In genomic region chr3:37923576-37923926, GRCh38 we compare ENCODE assay signal across 27 cellular contexts.
A peak's percentile ranks its signal among the peaks of the same experiment; 100 is the strongest.
DNase-seq lines count a peak whose midpoint lies in the region; ATAC-seq, FAIRE-seq and TF ChIP-seq lines count a peak whose summit lies in the region.
"Had no signal": no experiment of that assay in that cellular context is flagged by ENCODE, and none has a peak within 500 bp of the region (broad histone marks: within the 10 kb centered on the region; RNA-seq: fewer than 3 reads in every experiment).

No MANE protein-coding gene starts in this region.

- CTCF ChIA-PET in HepG2 (lab: Yijun Ruan, JAX; ENCODE audit: low intra/inter-chr PET ratio, low total read pairs), result no interaction called here

- ATAC-seq in heart right ventricle, result no peak
- ATAC-seq in right cardiac atrium, result no peak
- ATAC-seq in upper lobe of right lung, result no peak
- no peak for ATAC-seq in HepG2
- ATAC-seq: activated CD4-positive, alpha-beta T cell treated with anti-CD3 and anti-CD28 coated beads for 36 hours; activated naive CD4-positive, alpha-beta T cell treated with anti-CD3 and anti-CD28 coated beads, Interleukin-2, amount 50 U/mL, for 72 hours; esophagus mucosa; Panc1 had no signal

- TF ChIP-seq CTCF in heart right ventricle (IDR thresholded peaks at IDR 0.05) (no peak), esophagus muscularis mucosa (IDR thresholded peaks at IDR 0.05) (no peak), sigmoid colon (IDR thresholded peaks at IDR 0.05) (no peak), upper lobe of right lung (IDR thresholded peaks at IDR 0.05) (no peak), HepG2 (CRISPR knock-in tag; IDR thresholded peaks at IDR 0.05) (no peak), colonic mucosa (IDR thresholded peaks at IDR 0.05) (no peak)

- H3K27me3 ChIP-seq in heart right ventricle, result no peaks in the 10 kb centered on the region
- no peaks in the 10 kb centered on the region for H3K27me3 ChIP-seq in right cardiac atrium (ENCODE audit: control insufficient read depth, insufficient read depth)
- H3K27me3 ChIP-seq in esophagus muscularis mucosa, result no peaks in the 10 kb centered on the region
- H3K27me3 ChIP-seq in sigmoid colon, result no peaks in the 10 kb centered on the region
- H3K27me3 ChIP-seq in upper lobe of right lung, result no peaks in the 10 kb centered on the region
- no peaks in the 10 kb centered on the region for H3K27me3 ChIP-seq in HepG2 (ENCODE audit: control insufficient read depth in 1 of 2, insufficient read depth in 2 of 2, low read length in 2 of 2)
- no peaks in the 10 kb centered on the region for H3K27me3 ChIP-seq in colonic mucosa
- H3K27me3 ChIP-seq: cardiac muscle cell, foreskin keratinocyte, spleen had no signal

- H3K4me1 ChIP-seq in heart right ventricle, result peaks cover 16 to 78% (median 66%) of the 10 kb centered on the region in 9 donors
- peaks cover 22% of the 10 kb centered on the region for H3K4me1 ChIP-seq in right cardiac atrium (ENCODE audit: control insufficient read depth, insufficient read depth, low read length)
- peaks cover 37 to 65% (median 49%) of the 10 kb centered on the region in 4 donors for H3K4me1 ChIP-seq in esophagus muscularis mucosa
- peaks cover 0 to 57% (median 41%) of the 10 kb centered on the region in 4 donors for H3K4me1 ChIP-seq in sigmoid colon
- peaks cover 50% of the 10 kb centered on the region for H3K4me1 ChIP-seq in upper lobe of right lung
- peaks cover 78% of the 10 kb centered on the region for H3K4me1 ChIP-seq in HepG2 (ENCODE audit: insufficient read depth, low read length)
- H3K4me1 ChIP-seq in colonic mucosa, result peaks cover 4% of the 10 kb centered on the region
- H3K4me1 ChIP-seq: foreskin keratinocyte had no signal

- no peaks in the 10 kb centered on the region; the same call in 1 of the 2 replicates for H4K20me1 ChIP-seq in HepG2 (ENCODE audit: insufficient read depth, low read length)

- no peak for DNase-seq in heart right ventricle
- DNase-seq in right cardiac atrium, result no peak
- no peak for DNase-seq in esophagus muscularis mucosa (ENCODE audit: extremely low spot score)
- DNase-seq in sigmoid colon, result no peak
- DNase-seq in upper lobe of right lung, result no peak
- DNase-seq in HepG2 (ENCODE audit: low spot score), result no peak
- DNase-seq in colonic mucosa, result no peak
- no peak for DNase-seq in COR-L47 (lab: John Stamatoyannopoulos, UW)
- DNase-seq: 8988T; activated CD4-positive, alpha-beta T cell treated with anti-CD3 and anti-CD28 coated beads for 36 hours; activated effector memory CD4-positive, alpha-beta T cell treated with Interleukin-2 at 50 U/mL for 16 hours; foreskin keratinocyte; H9; mammary epithelial cell; NCI-H1436 treated with DMSO at 0.1 percent for 48 hours; NCI-H2081 treated with DMSO at 0.1 percent for 48 hours; NCI-H226; NCI-H748 treated with DMSO at 0.1 percent for 48 hours; retina; spleen; stimulated activated CD4-positive, alpha-beta T cell treated with anti-CD3 and anti-CD28 coated beads, Interleukin-2, amount 100 ng/mL, for 24 hours had no signal

- no peak overlapping the region for H2AFZ ChIP-seq in HepG2 (ENCODE audit: low read length)
- H2AFZ ChIP-seq: parathyroid adenoma had no signal

- H3K9ac ChIP-seq in HepG2 (ENCODE audit: insufficient read depth, low read depth, low read length), result no peak overlapping the region
- no peak overlapping the region for H3K9ac ChIP-seq in colonic mucosa (ENCODE audit: low read depth in 2 of 2, low read length in 2 of 2)
- H3K9ac ChIP-seq: parathyroid adenoma had no signal

- no peak for TF ChIP-seq EP300 in esophagus muscularis mucosa (IDR thresholded peaks at IDR 0.05)
- no peak for TF ChIP-seq EP300 in sigmoid colon (IDR thresholded peaks at IDR 0.05)
- TF ChIP-seq EP300 in HepG2 (IDR thresholded peaks at IDR 0.05; ENCODE audit: low read depth in 2 of 2, low read length in 2 of 2), result no peak
- no peak for TF ChIP-seq EP300 in HepG2 (CRISPR knock-in tag; IDR thresholded peaks at IDR 0.05; ENCODE audit: borderline replicate concordance)

- in situ Hi-C loops in HepG2 (cut with HindIII; ENCODE audit: extremely low pct_ligation_motif_present, low pct_unique_long_range_greater_than_20kb), result no loop called here

- intact Hi-C loops in heart right ventricle (cut with DNase I) (no loop called here), right cardiac atrium (cut with DNase I) (no loop called here), esophagus muscularis mucosa (cut with DNase I) (no loop called here), sigmoid colon (cut with DNase I) (no loop called here), upper lobe of right lung (cut with DNase I) (no loop called here), HepG2 (cut with micrococcal nuclease; ENCODE audit: unreplicated experiment) (no loop called here), colonic mucosa (cut with DNase I) (no loop called here)

- TF ChIP-seq RAD21 in HepG2 (CRISPR knock-in tag; IDR thresholded peaks at IDR 0.05), result no peak

- H3K36me3 ChIP-seq in heart right ventricle (no peaks in the 10 kb centered on the region), esophagus muscularis mucosa (no peaks in the 10 kb centered on the region), sigmoid colon (no peaks in the 10 kb centered on the region), upper lobe of right lung (no peaks in the 10 kb centered on the region), HepG2 (replicated peaks in 1 of 2; ENCODE audit: control insufficient read depth in 1 of 2, insufficient read depth in 2 of 2, low read length in 2 of 2) (peaks cover 11 to 21% of the 10 kb centered on the region in 2 experiments), colonic mucosa (no peaks in the 10 kb centered on the region)
- H3K36me3 ChIP-seq: cardiac muscle cell, spleen had no signal

- 76 to 77% methylated on average over 2 of the region's 2 CpGs for WGBS in heart right ventricle, 2 donors
- 65% methylated on average over 2 of the region's 2 CpGs for WGBS in right cardiac atrium
- WGBS in esophagus muscularis mucosa, result 66% methylated on average over 2 of the region's 2 CpGs
- 83 to 86% methylated on average over 2 of the region's 2 CpGs for WGBS in sigmoid colon, 2 donors
- 93% methylated on average over 2 of the region's 2 CpGs for WGBS in HepG2 (ENCODE audit: low lambda C conversion rate)

- no peak for FAIRE-seq in HepG2 (lab: Jason Lieb, UNC)
- FAIRE-seq: GM12891 had no signal

- no peak overlapping the region for H3K4me3 ChIP-seq in heart right ventricle
- H3K4me3 ChIP-seq in right cardiac atrium (ENCODE audit: low read length), result no peak overlapping the region
- H3K4me3 ChIP-seq in esophagus muscularis mucosa, result no peak overlapping the region
- no peak overlapping the region for H3K4me3 ChIP-seq in sigmoid colon
- H3K4me3 ChIP-seq in upper lobe of right lung, result no peak overlapping the region
- H3K4me3 ChIP-seq in HepG2 (replicated peaks in 1 of 3; ENCODE audit: insufficient read depth in 1 of 3, low read depth in 2 of 3, low read length in 3 of 3), result no peak overlapping the region
- no peak overlapping the region for H3K4me3 ChIP-seq in colonic mucosa
- H3K4me3 ChIP-seq: cardiac muscle cell, spleen had no signal

- peak overlapping the region in 9 of 10 donors; percentile 23 to 75 (median 63) for H3K27ac ChIP-seq in heart right ventricle
- no peak overlapping the region for H3K27ac ChIP-seq in right cardiac atrium (ENCODE audit: low read length)
- H3K27ac ChIP-seq in esophagus muscularis mucosa (replicated peaks in 1 of 4), result peak overlapping the region; percentile 25 to 72 (median 66)
- peak overlapping the region; percentile 55 to 73 (median 66) for H3K27ac ChIP-seq in sigmoid colon
- H3K27ac ChIP-seq in upper lobe of right lung, result peak overlapping the region; percentile 48
- no peak overlapping the region for H3K27ac ChIP-seq in HepG2 (ENCODE audit: extremely low read length, insufficient read depth, low read length)
- H3K27ac ChIP-seq in colonic mucosa, result no peak overlapping the region
- H3K27ac ChIP-seq: foreskin keratinocyte, parathyroid adenoma had no signal

- no TSS peak for BruUV-seq in HepG2 (replicated peaks; lab: Mats Ljungman, UMichigan)

- no peak overlapping the region for H3K4me2 ChIP-seq in HepG2 (ENCODE audit: low read depth, low read length)

- POLR2A ChIA-PET in HepG2 (lab: Yijun Ruan, JAX), result interaction anchor here (1.7 kb wide), 1 partner anchor 12 kb away, joined by 5 read pairs; no protein-coding TSS in a partner anchor

- H3K9me3 ChIP-seq in heart right ventricle, result no peaks in the 10 kb centered on the region
- H3K9me3 ChIP-seq in right cardiac atrium (ENCODE audit: control insufficient read depth, low read length), result no peaks in the 10 kb centered on the region
- no peaks in the 10 kb centered on the region for H3K9me3 ChIP-seq in esophagus muscularis mucosa
- no peaks in the 10 kb centered on the region for H3K9me3 ChIP-seq in sigmoid colon
- H3K9me3 ChIP-seq in upper lobe of right lung, result no peaks in the 10 kb centered on the region
- no peaks in the 10 kb centered on the region for H3K9me3 ChIP-seq in HepG2 (ENCODE audit: low read length)
- H3K9me3 ChIP-seq in colonic mucosa, result no peaks in the 10 kb centered on the region
- H3K9me3 ChIP-seq: spleen had no signal

- H3K79me2 ChIP-seq in HepG2 (ENCODE audit: insufficient read depth, low read length), result peaks cover 70% of the 10 kb centered on the region

- TF ChIP-seq POLR2A in esophagus muscularis mucosa (IDR thresholded peaks at IDR 0.05; ENCODE audit: low read depth) (no peak), sigmoid colon (IDR thresholded peaks at IDR 0.05) (no peak), HepG2 (IDR thresholded peaks at IDR 0.05; ENCODE audit: insufficient read depth in 1 of 2, low read depth in 2 of 2, low read length in 2 of 2) (no peak)

TF ChIP-seq in HepG2, 621 proteins besides CTCF, POLR2A, EP300 and RAD21 (continues in another document):
- no peak for TF ChIP-seq AHR (CRISPR knock-in tag; IDR thresholded peaks at IDR 0.05)
- TF ChIP-seq ZBTB14 (CRISPR knock-in tag; IDR thresholded peaks at IDR 0.05), result no peak

Comparison
In these comparisons a context has a peak if more than half of its experiments do, and no peak if none do; other contexts are left out.
1. H3K27ac ChIP-seq: peak in heart right ventricle (9 of 10), esophagus muscularis mucosa (4 of 4), sigmoid colon (4 of 4) and upper lobe of right lung (single experiment); none in right cardiac atrium (single experiment), HepG2 (single experiment) and colonic mucosa (single experiment).